In the genomic region with DNA sequence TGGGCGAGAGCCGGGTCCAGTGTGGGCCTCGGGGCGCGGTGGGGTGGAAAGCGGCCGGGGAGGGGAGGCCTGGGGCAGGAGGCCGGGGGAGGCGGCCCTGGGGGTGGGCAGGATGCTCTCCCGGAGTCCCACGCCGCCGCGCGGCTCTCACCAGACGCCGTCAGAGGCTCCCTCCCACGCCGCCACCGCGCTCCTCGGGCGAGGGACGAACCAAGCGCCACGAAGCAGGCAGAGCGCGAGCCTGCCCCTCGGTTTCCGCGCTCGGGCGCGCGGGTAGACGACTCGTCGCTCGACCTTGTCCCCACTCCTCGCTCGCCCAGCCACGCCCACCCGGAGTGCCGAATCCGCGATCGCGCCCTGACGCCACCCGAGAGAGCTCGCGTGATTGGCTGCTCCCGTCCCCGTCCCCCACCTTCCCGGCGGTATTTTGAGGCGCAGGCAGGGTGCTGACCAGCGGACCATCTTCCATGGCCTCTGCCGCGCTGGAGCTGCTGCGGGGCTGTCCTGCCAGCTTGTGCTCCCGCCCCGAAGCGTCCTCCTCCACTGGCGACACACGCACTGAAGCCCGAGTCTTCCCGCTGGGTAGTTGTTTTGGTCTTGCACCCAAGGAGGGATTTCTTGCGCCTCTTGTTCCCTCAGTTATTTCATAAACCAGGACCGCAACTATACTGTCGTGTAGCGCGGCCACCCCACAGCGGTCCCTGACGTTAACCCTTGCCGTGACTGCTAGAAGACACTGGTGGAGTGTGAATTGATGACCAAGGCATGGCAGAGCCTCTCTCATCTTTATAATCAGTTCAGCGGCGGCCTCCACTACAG, we compare ENCODE assay signal across 8 cellular contexts.
A peak's percentile ranks its signal among the peaks of the same experiment; 100 is the strongest.
DNase-seq lines count a peak whose midpoint lies in the region; ATAC-seq and TF ChIP-seq lines count a peak whose summit lies in the region.

A gene with protein sequence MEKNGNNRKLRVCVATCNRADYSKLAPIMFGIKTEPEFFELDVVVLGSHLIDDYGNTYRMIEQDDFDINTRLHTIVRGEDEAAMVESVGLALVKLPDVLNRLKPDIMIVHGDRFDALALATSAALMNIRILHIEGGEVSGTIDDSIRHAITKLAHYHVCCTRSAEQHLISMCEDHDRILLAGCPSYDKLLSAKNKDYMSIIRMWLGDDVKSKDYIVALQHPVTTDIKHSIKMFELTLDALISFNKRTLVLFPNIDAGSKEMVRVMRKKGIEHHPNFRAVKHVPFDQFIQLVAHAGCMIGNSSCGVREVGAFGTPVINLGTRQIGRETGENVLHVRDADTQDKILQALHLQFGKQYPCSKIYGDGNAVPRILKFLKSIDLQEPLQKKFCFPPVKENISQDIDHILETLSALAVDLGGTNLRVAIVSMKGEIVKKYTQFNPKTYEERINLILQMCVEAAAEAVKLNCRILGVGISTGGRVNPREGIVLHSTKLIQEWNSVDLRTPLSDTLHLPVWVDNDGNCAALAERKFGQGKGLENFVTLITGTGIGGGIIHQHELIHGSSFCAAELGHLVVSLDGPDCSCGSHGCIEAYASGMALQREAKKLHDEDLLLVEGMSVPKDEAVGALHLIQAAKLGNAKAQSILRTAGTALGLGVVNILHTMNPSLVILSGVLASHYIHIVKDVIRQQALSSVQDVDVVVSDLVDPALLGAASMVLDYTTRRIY (minus strand): TSS at position 279 of the 819 bp plus-strand sequence. CDS start 9,093 bp downstream, outside the sequence.

- H3K4me1 Mint-ChIP-seq in nephron progenitor cell, result no peaks in the 10 kb centered on the region
- H3K4me1 Mint-ChIP-seq in stimulated activated naive CD8-positive, alpha-beta T cell treated with anti-CD3 and anti-CD28 coated beads, Interleukin-15, Interleukin-2, amounts not matched to agents 100 ng/mL and 50 ng/mL, for 24 hours (ENCODE audit: low read depth), result peaks cover 14% of the 10 kb centered on the region

- ATAC-seq in GM21786 (IDR thresholded peaks at IDR 0.05; ENCODE audit: unreplicated experiment), result peak; percentile 91

- no peak for TF ChIP-seq CTCF in nephron progenitor cell (IDR thresholded peaks at IDR 0.05)

- H3K36me3 ChIP-seq in KOPT-K1 (ENCODE audit: insufficient read depth, low read length), result no peaks in the 10 kb centered on the region

- H3K27ac ChIP-seq in KOPT-K1 (ENCODE audit: low read depth, low read length, poor library complexity, severe bottlenecking), result peak within 1 kb of the TSS; percentile 71

- peak; percentile 88 for DNase-seq in DMS79 (lab: John Stamatoyannopoulos, UW)
- DNase-seq in SIG-M5 treated with dmso at 0.1 percent for 504 hours (lab: John Stamatoyannopoulos, UW; ENCODE audit: unreplicated experiment), result peak; percentile 84
- peak; percentile 98 for DNase-seq in activated gamma-delta T cell treated with Interleukin-2 at 50 U/mL for 16 hours
- DNase-seq in fibroblast of the conjunctiva (ENCODE audit: low read depth), result peak; percentile 90
- peak; percentile 99 for DNase-seq in nephron progenitor cell

- no peaks in the 10 kb centered on the region for H3K9me3 ChIP-seq in KOPT-K1 (ENCODE audit: insufficient read depth, low read length, poor library complexity, severe bottlenecking)

- H3K9me3 Mint-ChIP-seq in nephron progenitor cell, result peaks cover 4% of the 10 kb centered on the region
- no peaks in the 10 kb centered on the region for H3K9me3 Mint-ChIP-seq in stimulated activated naive CD8-positive, alpha-beta T cell treated with anti-CD3 and anti-CD28 coated beads, Interleukin-15, Interleukin-2, amounts not matched to agents 100 ng/mL and 50 ng/mL, for 24 hours

- peak within 1 kb of the TSS; percentile 91 for H3K4me3 Mint-ChIP-seq in nephron progenitor cell
- H3K4me3 Mint-ChIP-seq in stimulated activated naive CD8-positive, alpha-beta T cell treated with anti-CD3 and anti-CD28 coated beads, Interleukin-15, Interleukin-2, amounts not matched to agents 100 ng/mL and 50 ng/mL, for 24 hours, result peak within 1 kb of the TSS; percentile 88

- H3K27me3 Mint-ChIP-seq in nephron progenitor cell (ENCODE audit: low read depth, poor library complexity), result peaks cover 6% of the 10 kb centered on the region
- no peaks in the 10 kb centered on the region for H3K27me3 Mint-ChIP-seq in stimulated activated naive CD8-positive, alpha-beta T cell treated with anti-CD3 and anti-CD28 coated beads, Interleukin-15, Interleukin-2, amounts not matched to agents 100 ng/mL and 50 ng/mL, for 24 hours

- peak within 1 kb of the TSS; percentile 86 for H3K27ac Mint-ChIP-seq in nephron progenitor cell
- H3K27ac Mint-ChIP-seq in stimulated activated naive CD8-positive, alpha-beta T cell treated with anti-CD3 and anti-CD28 coated beads, Interleukin-15, Interleukin-2, amounts not matched to agents 100 ng/mL and 50 ng/mL, for 24 hours, result peak within 1 kb of the TSS; percentile 87

- H3K36me3 Mint-ChIP-seq in nephron progenitor cell (ENCODE audit: low read depth), result peaks cover 22% of the 10 kb centered on the region
- H3K36me3 Mint-ChIP-seq in stimulated activated naive CD8-positive, alpha-beta T cell treated with anti-CD3 and anti-CD28 coated beads, Interleukin-15, Interleukin-2, amounts not matched to agents 100 ng/mL and 50 ng/mL, for 24 hours (ENCODE audit: low read depth), result no peaks in the 10 kb centered on the region

Comparison
In these comparisons a context has a peak if more than half of its experiments do, and no peak if none do; other contexts are left out.
1. Peak in every context shown above with its lines: DNase-seq, ATAC-seq and H3K27ac ChIP-seq.